ENCODE assay signal across 17 cellular contexts in genomic region chr4:6769138-6769983, GRCh38. TPM values are rescaled to one million over a fixed set of nuclear protein-coding genes. Genes with fewer than 3 reads are reported as not detected.
A peak's percentile ranks its signal among the peaks of the same experiment; 100 is the strongest.
DNase-seq lines count a peak whose midpoint lies in the region; ATAC-seq, FAIRE-seq and TF ChIP-seq lines count a peak whose summit lies in the region.
"Had no signal": no experiment of that assay in that cellular context is flagged by ENCODE, and none has a peak within 500 bp of the region (broad histone marks: within the 10 kb centered on the region; RNA-seq: fewer than 3 reads in every experiment).

No MANE protein-coding gene starts in this region.

- CTCF ChIA-PET in RWPE1 (lab: Yijun Ruan, JAX) = no interaction called here
- CTCF ChIA-PET in A673 (lab: Charles Lee) = no interaction called here

- POLR2A ChIA-PET in RWPE1 (lab: Yijun Ruan, JAX; ENCODE audit: low non-redundant PET) (no interaction called here), A673 (lab: Charles Lee; ENCODE audit: low non-redundant PET) (no interaction called here)

- FAIRE-seq in RCC 7860 (lab: Jason Lieb, UNC) (no peak), frontal cortex (lab: Jason Lieb, UNC) (no peak)

- no peaks in the 10 kb centered on the region for H3K9me3 ChIP-seq in A673 (ENCODE audit: low read depth, low read length, poor library complexity, severe bottlenecking)
- H3K9me3 ChIP-seq: mucosa of descending colon had no signal

- TF ChIP-seq POLR2A in erythroblast (IDR thresholded peaks at IDR 0.05; ENCODE audit: low read length) = no peak

- DNase-seq in activated T-cell treated with anti-CD3 and anti-CD28 coated beads, Interleukin-2, amount 50 U/mL, for 24 hours = no peak
- DNase-seq in activated T-cell treated with anti-CD3 and anti-CD28 coated beads, Interleukin-2, amount 50 U/mL, for 48 hours = no peak
- no peak for DNase-seq in RWPE1 (ENCODE audit: low spot score)
- DNase-seq in erythroblast (lab: John Stamatoyannopoulos, UW) = peak; percentile 80 to 85
- peak; percentile 36 for DNase-seq in stimulated activated naive CD8-positive, alpha-beta T cell treated with anti-CD3 and anti-CD28 coated beads, Interleukin-15, Interleukin-2, amounts not matched to agents 100 U/mL and 50 U/mL, for 24 hours
- DNase-seq in RCC 7860 (ENCODE audit: low spot score) = no peak
- no peak for DNase-seq in A673 (ENCODE audit: low spot score)
- DNase-seq in frontal cortex (ENCODE audit: low spot score in 2 of 2) = no peak
- DNase-seq: COR-L47, GOT3, left cardiac atrium, mucosa of descending colon, NCI-H1092, NCI-H69 had no signal

- H3K27ac Mint-ChIP-seq in activated T-cell treated with anti-CD3 and anti-CD28 coated beads, Interleukin-2, amount 50 U/mL, for 24 hours = peak overlapping the region; percentile 10

- H3K36me3 Mint-ChIP-seq in activated T-cell treated with anti-CD3 and anti-CD28 coated beads, Interleukin-2, amount 50 U/mL, for 24 hours (ENCODE audit: low read depth) = no peaks in the 10 kb centered on the region

- H3K9me3 Mint-ChIP-seq in activated T-cell treated with anti-CD3 and anti-CD28 coated beads, Interleukin-2, amount 50 U/mL, for 24 hours = no peaks in the 10 kb centered on the region

- no peak overlapping the region for H3K4me3 Mint-ChIP-seq in activated T-cell treated with anti-CD3 and anti-CD28 coated beads, Interleukin-2, amount 50 U/mL, for 24 hours

- H3K27me3 Mint-ChIP-seq in activated T-cell treated with anti-CD3 and anti-CD28 coated beads, Interleukin-2, amount 50 U/mL, for 24 hours = no peaks in the 10 kb centered on the region

- intact Hi-C loops in A673 (cut with micrococcal nuclease; ENCODE audit: unreplicated experiment) = no loop called here

- no peak overlapping the region for H3K4me3 ChIP-seq in A673 (ENCODE audit: low read depth, low read length, poor library complexity, severe bottlenecking)
- H3K4me3 ChIP-seq: mucosa of descending colon, smooth muscle cell had no signal

- no TSS peak for BruUV-seq in A673 (replicated peaks; lab: Mats Ljungman, UMichigan)

- H3K36me3 ChIP-seq in A673 (ENCODE audit: insufficient read depth, low read length, poor library complexity, severe bottlenecking) = no peaks in the 10 kb centered on the region

- H3K27ac ChIP-seq in RWPE1 = peak overlapping the region; percentile 50
- H3K27ac ChIP-seq in A673 (ENCODE audit: low read depth, low read length, poor library complexity, severe bottlenecking) = no peak overlapping the region
- H3K27ac ChIP-seq: parathyroid adenoma had no signal

- H3K4me1 Mint-ChIP-seq in activated T-cell treated with anti-CD3 and anti-CD28 coated beads, Interleukin-2, amount 50 U/mL, for 24 hours (ENCODE audit: low read depth) = peaks cover 15% of the 10 kb centered on the region

- TF ChIP-seq CTCF in RWPE1 (conservative IDR thresholded peaks at IDR 0.05; ENCODE audit: low read depth) (no peak), A673 (conservative IDR thresholded peaks at IDR 0.05; ENCODE audit: low read depth, low read length) (no peak)

- H3K4me1 ChIP-seq in A673 (ENCODE audit: insufficient read depth, low read length, poor library complexity, severe bottlenecking) = peaks cover 7% of the 10 kb centered on the region
- H3K4me1 ChIP-seq: parathyroid adenoma had no signal

- no peaks in the 10 kb centered on the region for H3K27me3 ChIP-seq in A673 (replicated peaks; ENCODE audit: insufficient read depth, low read depth, low read length, poor library complexity)

- ATAC-seq in stimulated activated naive CD8-positive, alpha-beta T cell treated with anti-CD3 and anti-CD28 coated beads, Interleukin-15, Interleukin-2, amounts not matched to agents 100 U/mL and 50 U/mL, for 24 hours = peak; percentile 55
- ATAC-seq: Panc1 had no signal

RNA-seq across cellular contexts. Expression of gene KIAA0232, which starts 13.2 kb away (rescaled TPM):
- total RNA-seq in A673 (2021) = 30.2 and 33.3 TPM in 2 replicates
- 44.4 TPM for total RNA-seq in frontal cortex

RNA-seq across cellular contexts. Expression of gene BLOC1S4, which starts 53.4 kb away (rescaled TPM):
- total RNA-seq in A673 (2021) = 12.3 and 13.2 TPM in 2 replicates
- 10.2 TPM for total RNA-seq in frontal cortex

RNA-seq across cellular contexts. Expression of gene MRFAP1L1, which starts 59.7 kb away (rescaled TPM):
- total RNA-seq in A673 (2021) (60.8 and 61.0 TPM in 2 replicates), frontal cortex (100 TPM)

Comparison
In these comparisons a context has a peak if more than half of its experiments do, and no peak if none do; other contexts are left out.
1. DNase-seq: peak in erythroblast (2 of 2) and stimulated activated naive CD8-positive, alpha-beta T cell treated with anti-CD3 and anti-CD28 coated beads, Interleukin-15, Interleukin-2, amounts not matched to agents 100 U/mL and 50 U/mL, for 24 hours (single experiment); none in activated T-cell treated with anti-CD3 and anti-CD28 coated beads, Interleukin-2, amount 50 U/mL, for 24 hours (single experiment), activated T-cell treated with anti-CD3 and anti-CD28 coated beads, Interleukin-2, amount 50 U/mL, for 48 hours (0 of 2), RWPE1 (single experiment), RCC 7860 (single experiment), A673 (single experiment) and frontal cortex (0 of 2).